Comparison of ENCODE assay signal across 1 cellular context in genomic region chr16:14510939-14511797, GRCh38.
A peak's percentile ranks its signal among the peaks of the same experiment; 100 is the strongest.
TF ChIP-seq lines count a peak whose summit lies in the region.

No MANE protein-coding gene starts in this region.

TF ChIP-seq in HepG2, 621 proteins besides CTCF, POLR2A, EP300 and RAD21 (continued from another document and continues in another):
- TF ChIP-seq ZNF552 (CRISPR knock-in tag; IDR thresholded peaks at IDR 0.05; ENCODE audit: borderline replicate concordance) (no peak), SMAD1 (CRISPR knock-in tag; IDR thresholded peaks at IDR 0.05; ENCODE audit: borderline replicate concordance, low read depth) (no peak), ZNF776 (CRISPR knock-in tag; IDR thresholded peaks at IDR 0.05) (no peak), DRAP1 (CRISPR knock-in tag; IDR thresholded peaks at IDR 0.05) (peak; percentile 37), ZNF550 (CRISPR knock-in tag; IDR thresholded peaks at IDR 0.05; ENCODE audit: borderline replicate concordance) (no peak), GLI4 (CRISPR knock-in tag; IDR thresholded peaks at IDR 0.05; ENCODE audit: borderline replicate concordance) (no peak), ZBTB49 (CRISPR knock-in tag; IDR thresholded peaks at IDR 0.05; ENCODE audit: borderline replicate concordance) (no peak), CREBL2 (CRISPR knock-in tag; IDR thresholded peaks at IDR 0.05; ENCODE audit: borderline replicate concordance) (no peak), ZNF143 (CRISPR knock-in tag; IDR thresholded peaks at IDR 0.05) (0 out of 2 replicates have a peak, but pooled peaks have one; percentile 26), ZNF883 (CRISPR knock-in tag; IDR thresholded peaks at IDR 0.05; ENCODE audit: not compliant biosample characterization) (no peak), ZFP37 (CRISPR knock-in tag; IDR thresholded peaks at IDR 0.05; ENCODE audit: borderline replicate concordance) (no peak), PCBP1 (IDR thresholded peaks at IDR 0.05; ENCODE audit: borderline replicate concordance, low read depth, low read length) (no peak), TEAD2 (CRISPR knock-in tag; IDR thresholded peaks at IDR 0.05) (no peak), HCFC1 (IDR thresholded peaks at IDR 0.05; ENCODE audit: low read depth, low read length) (no peak), ZNF557 (CRISPR knock-in tag; IDR thresholded peaks at IDR 0.05) (peak; percentile 94; the same call in 1 of the 2 replicates), ZHX2 (IDR thresholded peaks at IDR 0.05; ENCODE audit: low read depth) (no peak), ZHX2 (CRISPR knock-in tag; IDR thresholded peaks at IDR 0.05; ENCODE audit: borderline replicate concordance) (peak; percentile 79; the same call in 1 of the 2 replicates), ZNF773 (CRISPR knock-in tag; IDR thresholded peaks at IDR 0.05; ENCODE audit: borderline replicate concordance) (no peak), HOXA9 (CRISPR knock-in tag; IDR thresholded peaks at IDR 0.05; ENCODE audit: borderline replicate concordance) (no peak), MEF2D (CRISPR knock-in tag; IDR thresholded peaks at IDR 0.05) (no peak), ATF7-NPFF (CRISPR knock-in tag; IDR thresholded peaks at IDR 0.05; ENCODE audit: low read depth) (0 out of 2 replicates have a peak, but pooled peaks have one; percentile 27), BHLHE40 (IDR thresholded peaks at IDR 0.05; ENCODE audit: low read length) (0 out of 2 replicates have a peak, but pooled peaks have one; percentile 34), ZNF724P (CRISPR knock-in tag; IDR thresholded peaks at IDR 0.05; ENCODE audit: borderline replicate concordance) (no peak), MTERF4 (CRISPR knock-in tag; IDR thresholded peaks at IDR 0.05) (no peak), HIC2 (CRISPR knock-in tag; IDR thresholded peaks at IDR 0.05; ENCODE audit: low read depth) (peak; percentile 68), DMAP1 (CRISPR knock-in tag; IDR thresholded peaks at IDR 0.05) (peak; percentile 78), ZSCAN21 (CRISPR knock-in tag; IDR thresholded peaks at IDR 0.05; ENCODE audit: borderline replicate concordance) (0 out of 2 replicates have a peak, but pooled peaks have one; percentile 17), NCOA5 (CRISPR knock-in tag; IDR thresholded peaks at IDR 0.05) (no peak), CSRNP2 (CRISPR knock-in tag; conservative IDR thresholded peaks at IDR 0.05; ENCODE audit: low read depth) (no peak), ELK4 (CRISPR knock-in tag; IDR thresholded peaks at IDR 0.05; ENCODE audit: borderline replicate concordance) (no peak), TBX3 (IDR thresholded peaks at IDR 0.05; ENCODE audit: borderline replicate concordance) (peak; percentile 94), ZNF274 (CRISPR knock-in tag; IDR thresholded peaks at IDR 0.05) (0 out of 2 replicates have a peak, but pooled peaks have one; percentile 5), CERS6 (CRISPR knock-in tag; IDR thresholded peaks at IDR 0.05) (no peak), ZNF691 (CRISPR knock-in tag; IDR thresholded peaks at IDR 0.05; ENCODE audit: borderline replicate concordance, low read depth) (peak; percentile 77; the same call in 1 of the 2 replicates), PLSCR1 (CRISPR knock-in tag; IDR thresholded peaks at IDR 0.05; ENCODE audit: borderline replicate concordance) (no peak), ZNF572 (CRISPR knock-in tag; IDR thresholded peaks at IDR 0.05) (no peak), HMGA1 (CRISPR knock-in tag; conservative IDR thresholded peaks at IDR 0.05) (no peak), RBM39 (IDR thresholded peaks at IDR 0.05; ENCODE audit: low read depth, low read length, poor library complexity, severe bottlenecking) (no peak), WIZ (CRISPR knock-in tag; IDR thresholded peaks at IDR 0.05) (no peak), TFAP4 (IDR thresholded peaks at IDR 0.05; ENCODE audit: borderline replicate concordance, low read depth) (peak; percentile 51; the same call in 1 of the 2 replicates)
